Comparison of ENCODE assay signal across 1 cellular context in the genomic region with DNA sequence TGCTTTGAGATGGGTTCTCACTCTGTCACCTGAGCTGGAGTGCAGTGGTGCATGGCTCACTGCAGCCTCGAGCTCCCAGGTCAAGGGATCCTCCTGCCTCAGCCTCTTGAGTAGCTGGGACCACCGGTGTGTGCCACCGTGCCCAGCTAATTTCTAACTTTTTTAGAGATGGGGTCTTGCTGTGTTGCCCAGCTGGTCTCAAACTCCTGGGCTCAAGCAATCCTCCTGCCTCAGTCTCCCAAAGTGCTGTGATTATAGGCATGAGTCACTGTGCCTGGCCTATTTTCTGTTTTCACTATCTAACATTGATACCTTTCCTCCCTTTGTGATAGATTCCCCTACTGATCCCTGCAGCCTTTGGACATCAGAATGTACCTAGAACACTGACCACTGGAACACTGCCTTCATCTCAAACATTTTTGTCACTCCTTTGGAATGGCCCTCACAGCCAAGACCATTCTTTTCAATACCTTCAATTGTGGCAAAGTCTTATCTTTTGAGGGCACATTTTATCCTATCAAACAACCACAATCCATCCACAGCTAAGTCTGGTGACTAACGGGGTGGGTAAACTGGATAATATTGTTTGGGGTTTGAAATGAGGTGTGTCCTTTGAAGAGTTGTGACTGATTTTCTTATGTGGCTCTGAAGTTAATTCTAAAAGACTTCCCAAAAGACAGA.
TF ChIP-seq lines count a peak whose summit lies in the region.

No MANE protein-coding gene starts in this region.

TF ChIP-seq in K562, 482 proteins besides CTCF, POLR2A, EP300 and RAD21 (continued from another document and continues in another):
- TF ChIP-seq HMGN3 (IDR thresholded peaks at IDR 0.05; ENCODE audit: borderline replicate concordance, extremely low read depth, insufficient read length, low read depth, low read length): peak; percentile 34
- TF ChIP-seq, protein P1, sequence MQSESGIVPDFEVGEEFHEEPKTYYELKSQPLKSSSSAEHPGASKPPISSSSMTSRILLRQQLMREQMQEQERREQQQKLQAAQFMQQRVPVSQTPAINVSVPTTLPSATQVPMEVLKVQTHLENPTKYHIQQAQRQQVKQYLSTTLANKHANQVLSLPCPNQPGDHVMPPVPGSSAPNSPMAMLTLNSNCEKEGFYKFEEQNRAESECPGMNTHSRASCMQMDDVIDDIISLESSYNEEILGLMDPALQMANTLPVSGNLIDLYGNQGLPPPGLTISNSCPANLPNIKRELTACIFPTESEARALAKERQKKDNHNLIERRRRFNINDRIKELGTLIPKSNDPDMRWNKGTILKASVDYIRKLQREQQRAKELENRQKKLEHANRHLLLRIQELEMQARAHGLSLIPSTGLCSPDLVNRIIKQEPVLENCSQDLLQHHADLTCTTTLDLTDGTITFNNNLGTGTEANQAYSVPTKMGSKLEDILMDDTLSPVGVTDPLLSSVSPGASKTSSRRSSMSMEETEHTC (IDR thresholded peaks at IDR 0.05): peak; percentile 43; the same call in 1 of the 2 replicates
- peak; percentile 70; the same call in 1 of the 2 replicates for TF ChIP-seq PML (IDR thresholded peaks at IDR 0.05; ENCODE audit: low read length)
- TF ChIP-seq, protein P2, sequence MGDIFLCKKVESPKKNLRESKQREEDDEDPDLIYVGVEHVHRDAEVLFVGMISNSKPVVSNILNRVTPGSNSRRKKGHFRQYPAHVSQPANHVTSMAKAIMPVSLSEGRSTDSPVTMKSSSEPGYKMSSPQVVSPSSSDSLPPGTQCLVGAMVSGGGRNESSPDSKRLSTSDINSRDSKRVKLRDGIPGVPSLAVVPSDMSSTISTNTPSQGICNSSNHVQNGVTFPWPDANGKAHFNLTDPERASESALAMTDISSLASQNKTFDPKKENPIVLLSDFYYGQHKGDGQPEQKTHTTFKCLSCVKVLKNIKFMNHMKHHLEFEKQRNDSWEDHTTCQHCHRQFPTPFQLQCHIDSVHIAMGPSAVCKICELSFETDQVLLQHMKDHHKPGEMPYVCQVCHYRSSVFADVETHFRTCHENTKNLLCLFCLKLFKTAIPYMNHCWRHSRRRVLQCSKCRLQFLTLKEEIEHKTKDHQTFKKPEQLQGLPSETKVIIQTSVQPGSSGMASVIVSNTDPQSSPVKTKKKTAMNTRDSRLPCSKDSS (IDR thresholded peaks at IDR 0.05; ENCODE audit: low read depth, partially characterized antibody): no peak
- TF ChIP-seq, protein P3, sequence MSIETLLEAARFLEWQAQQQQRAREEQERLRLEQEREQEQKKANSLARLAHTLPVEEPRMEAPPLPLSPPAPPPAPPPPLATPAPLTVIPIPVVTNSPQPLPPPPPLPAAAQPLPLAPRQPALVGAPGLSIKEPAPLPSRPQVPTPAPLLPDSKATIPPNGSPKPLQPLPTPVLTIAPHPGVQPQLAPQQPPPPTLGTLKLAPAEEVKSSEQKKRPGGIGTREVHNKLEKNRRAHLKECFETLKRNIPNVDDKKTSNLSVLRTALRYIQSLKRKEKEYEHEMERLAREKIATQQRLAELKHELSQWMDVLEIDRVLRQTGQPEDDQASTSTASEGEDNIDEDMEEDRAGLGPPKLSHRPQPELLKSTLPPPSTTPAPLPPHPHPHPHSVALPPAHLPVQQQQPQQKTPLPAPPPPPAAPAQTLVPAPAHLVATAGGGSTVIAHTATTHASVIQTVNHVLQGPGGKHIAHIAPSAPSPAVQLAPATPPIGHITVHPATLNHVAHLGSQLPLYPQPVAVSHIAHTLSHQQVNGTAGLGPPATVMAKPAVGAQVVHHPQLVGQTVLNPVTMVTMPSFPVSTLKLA (conservative IDR thresholded peaks at IDR 0.05): no peak
- TF ChIP-seq, protein P4, sequence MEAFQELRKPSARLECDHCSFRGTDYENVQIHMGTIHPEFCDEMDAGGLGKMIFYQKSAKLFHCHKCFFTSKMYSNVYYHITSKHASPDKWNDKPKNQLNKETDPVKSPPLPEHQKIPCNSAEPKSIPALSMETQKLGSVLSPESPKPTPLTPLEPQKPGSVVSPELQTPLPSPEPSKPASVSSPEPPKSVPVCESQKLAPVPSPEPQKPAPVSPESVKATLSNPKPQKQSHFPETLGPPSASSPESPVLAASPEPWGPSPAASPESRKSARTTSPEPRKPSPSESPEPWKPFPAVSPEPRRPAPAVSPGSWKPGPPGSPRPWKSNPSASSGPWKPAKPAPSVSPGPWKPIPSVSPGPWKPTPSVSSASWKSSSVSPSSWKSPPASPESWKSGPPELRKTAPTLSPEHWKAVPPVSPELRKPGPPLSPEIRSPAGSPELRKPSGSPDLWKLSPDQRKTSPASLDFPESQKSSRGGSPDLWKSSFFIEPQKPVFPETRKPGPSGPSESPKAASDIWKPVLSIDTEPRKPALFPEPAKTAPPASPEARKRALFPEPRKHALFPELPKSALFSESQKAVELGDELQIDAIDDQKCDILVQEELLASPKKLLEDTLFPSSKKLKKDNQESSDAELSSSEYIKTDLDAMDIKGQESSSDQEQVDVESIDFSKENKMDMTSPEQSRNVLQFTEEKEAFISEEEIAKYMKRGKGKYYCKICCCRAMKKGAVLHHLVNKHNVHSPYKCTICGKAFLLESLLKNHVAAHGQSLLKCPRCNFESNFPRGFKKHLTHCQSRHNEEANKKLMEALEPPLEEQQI (IDR thresholded peaks at IDR 0.05): no peak
- no peak for TF ChIP-seq FUS (optimal IDR thresholded peaks at IDR 0.05; ENCODE audit: low read depth, low read length)
- TF ChIP-seq MTA1 (IDR thresholded peaks at IDR 0.05; ENCODE audit: borderline replicate concordance): peak; percentile 38; the same call in 1 of the 2 replicates
- TF ChIP-seq ZNF699 (CRISPR knock-in tag; IDR thresholded peaks at IDR 0.05; ENCODE audit: insufficient replicate concordance): no peak
- TF ChIP-seq JUND (IDR thresholded peaks at IDR 0.05; ENCODE audit: borderline replicate concordance, low read depth, low read length): no peak; the same call in 1 of the 2 replicates
- TF ChIP-seq JUND (tag; IDR thresholded peaks at IDR 0.05; ENCODE audit: borderline replicate concordance, low read depth, low read length): no peak; the same call in 2 of the 3 replicates
- no peak for TF ChIP-seq PTBP1 (IDR thresholded peaks at IDR 0.05; ENCODE audit: low read depth, low read length)
- no peak for TF ChIP-seq NCOA4 (IDR thresholded peaks at IDR 0.05; ENCODE audit: partially characterized antibody)
- TF ChIP-seq, protein P5, sequence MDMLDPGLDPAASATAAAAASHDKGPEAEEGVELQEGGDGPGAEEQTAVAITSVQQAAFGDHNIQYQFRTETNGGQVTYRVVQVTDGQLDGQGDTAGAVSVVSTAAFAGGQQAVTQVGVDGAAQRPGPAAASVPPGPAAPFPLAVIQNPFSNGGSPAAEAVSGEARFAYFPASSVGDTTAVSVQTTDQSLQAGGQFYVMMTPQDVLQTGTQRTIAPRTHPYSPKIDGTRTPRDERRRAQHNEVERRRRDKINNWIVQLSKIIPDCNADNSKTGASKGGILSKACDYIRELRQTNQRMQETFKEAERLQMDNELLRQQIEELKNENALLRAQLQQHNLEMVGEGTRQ (CRISPR knock-in tag; IDR thresholded peaks at IDR 0.05): no peak
- 0 out of 2 replicates have a peak, but pooled peaks have one; percentile 53 for TF ChIP-seq SMAD4 (CRISPR knock-in tag; conservative IDR thresholded peaks at IDR 0.05)
- peak; percentile 97 for TF ChIP-seq ZNF121 (CRISPR knock-in tag; conservative IDR thresholded peaks at IDR 0.05)
- TF ChIP-seq SAP30 (IDR thresholded peaks at IDR 0.05; ENCODE audit: borderline replicate concordance, insufficient read depth, low read depth, low read length, poor library complexity, severe bottlenecking): no peak
- no peak for TF ChIP-seq HDGF (IDR thresholded peaks at IDR 0.05)
- peak; percentile 68 for TF ChIP-seq MTA2 (IDR thresholded peaks at IDR 0.05; ENCODE audit: low read depth)
- TF ChIP-seq TCF3 (CRISPR knock-in tag; IDR thresholded peaks at IDR 0.05): peak; percentile 88
- TF ChIP-seq HDAC8 (tag; IDR thresholded peaks at IDR 0.05): no peak
- TF ChIP-seq, protein P6, sequence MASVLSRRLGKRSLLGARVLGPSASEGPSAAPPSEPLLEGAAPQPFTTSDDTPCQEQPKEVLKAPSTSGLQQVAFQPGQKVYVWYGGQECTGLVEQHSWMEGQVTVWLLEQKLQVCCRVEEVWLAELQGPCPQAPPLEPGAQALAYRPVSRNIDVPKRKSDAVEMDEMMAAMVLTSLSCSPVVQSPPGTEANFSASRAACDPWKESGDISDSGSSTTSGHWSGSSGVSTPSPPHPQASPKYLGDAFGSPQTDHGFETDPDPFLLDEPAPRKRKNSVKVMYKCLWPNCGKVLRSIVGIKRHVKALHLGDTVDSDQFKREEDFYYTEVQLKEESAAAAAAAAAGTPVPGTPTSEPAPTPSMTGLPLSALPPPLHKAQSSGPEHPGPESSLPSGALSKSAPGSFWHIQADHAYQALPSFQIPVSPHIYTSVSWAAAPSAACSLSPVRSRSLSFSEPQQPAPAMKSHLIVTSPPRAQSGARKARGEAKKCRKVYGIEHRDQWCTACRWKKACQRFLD (CRISPR knock-in tag; IDR thresholded peaks at IDR 0.05): peak; percentile 60; the same call in 1 of the 2 replicates
- TF ChIP-seq, protein P7, sequence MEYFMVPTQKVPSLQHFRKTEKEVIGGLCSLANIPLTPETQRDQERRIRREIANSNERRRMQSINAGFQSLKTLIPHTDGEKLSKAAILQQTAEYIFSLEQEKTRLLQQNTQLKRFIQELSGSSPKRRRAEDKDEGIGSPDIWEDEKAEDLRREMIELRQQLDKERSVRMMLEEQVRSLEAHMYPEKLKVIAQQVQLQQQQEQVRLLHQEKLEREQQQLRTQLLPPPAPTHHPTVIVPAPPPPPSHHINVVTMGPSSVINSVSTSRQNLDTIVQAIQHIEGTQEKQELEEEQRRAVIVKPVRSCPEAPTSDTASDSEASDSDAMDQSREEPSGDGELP (CRISPR knock-in tag; IDR thresholded peaks at IDR 0.05; ENCODE audit: borderline replicate concordance): no peak
- no peak for TF ChIP-seq ARNT (IDR thresholded peaks at IDR 0.05)
- no peak for TF ChIP-seq ZNF124 (CRISPR knock-in tag; IDR thresholded peaks at IDR 0.05)
- TF ChIP-seq EP400 (IDR thresholded peaks at IDR 0.05): no peak
- peak in 1 of 2 experiments; percentile 34; a peak in 2 of 4 replicates for TF ChIP-seq KDM1A (IDR thresholded peaks at IDR 0.05)
- no peak for TF ChIP-seq ATF1 (CRISPR knock-in tag; IDR thresholded peaks at IDR 0.05)
- no peak for TF ChIP-seq ATF1 (tag; IDR thresholded peaks at IDR 0.05)
- no peak for TF ChIP-seq ZNF133 (CRISPR knock-in tag; IDR thresholded peaks at IDR 0.05)
- TF ChIP-seq ELF4 (CRISPR knock-in tag; IDR thresholded peaks at IDR 0.05): no peak
- 0 out of 2 replicates have a peak, but pooled peaks have one; percentile 42 for TF ChIP-seq GATA2 (CRISPR knock-in tag; IDR thresholded peaks at IDR 0.05)
- TF ChIP-seq SMAD3 (CRISPR knock-in tag; conservative IDR thresholded peaks at IDR 0.05): no peak
- TF ChIP-seq FOSL1 (tag; conservative IDR thresholded peaks at IDR 0.05): peak; percentile 69; the same call in 1 of the 2 replicates
- TF ChIP-seq, protein P8, sequence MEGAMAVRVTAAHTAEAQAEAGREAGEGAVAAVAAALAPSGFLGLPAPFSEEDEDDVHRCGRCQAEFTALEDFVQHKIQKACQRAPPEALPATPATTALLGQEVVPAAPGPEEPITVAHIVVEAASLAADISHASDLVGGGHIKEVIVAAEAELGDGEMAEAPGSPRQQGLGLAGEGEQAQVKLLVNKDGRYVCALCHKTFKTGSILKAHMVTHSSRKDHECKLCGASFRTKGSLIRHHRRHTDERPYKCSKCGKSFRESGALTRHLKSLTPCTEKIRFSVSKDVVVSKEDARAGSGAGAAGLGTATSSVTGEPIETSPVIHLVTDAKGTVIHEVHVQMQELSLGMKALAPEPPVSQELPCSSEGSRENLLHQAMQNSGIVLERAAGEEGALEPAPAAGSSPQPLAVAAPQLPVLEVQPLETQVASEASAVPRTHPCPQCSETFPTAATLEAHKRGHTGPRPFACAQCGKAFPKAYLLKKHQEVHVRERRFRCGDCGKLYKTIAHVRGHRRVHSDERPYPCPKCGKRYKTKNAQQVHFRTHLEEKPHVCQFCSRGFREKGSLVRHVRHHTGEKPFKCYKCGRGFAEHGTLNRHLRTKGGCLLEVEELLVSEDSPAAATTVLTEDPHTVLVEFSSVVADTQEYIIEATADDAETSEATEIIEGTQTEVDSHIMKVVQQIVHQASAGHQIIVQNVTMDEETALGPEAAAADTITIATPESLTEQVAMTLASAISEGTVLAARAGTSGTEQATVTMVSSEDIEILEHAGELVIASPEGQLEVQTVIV (CRISPR knock-in tag; IDR thresholded peaks at IDR 0.05; ENCODE audit: borderline replicate concordance): no peak
- no peak for TF ChIP-seq GATAD2B (IDR thresholded peaks at IDR 0.05; ENCODE audit: borderline replicate concordance)
- peak; percentile 66 for TF ChIP-seq KLF16 (IDR thresholded peaks at IDR 0.05)
- TF ChIP-seq, protein P9, sequence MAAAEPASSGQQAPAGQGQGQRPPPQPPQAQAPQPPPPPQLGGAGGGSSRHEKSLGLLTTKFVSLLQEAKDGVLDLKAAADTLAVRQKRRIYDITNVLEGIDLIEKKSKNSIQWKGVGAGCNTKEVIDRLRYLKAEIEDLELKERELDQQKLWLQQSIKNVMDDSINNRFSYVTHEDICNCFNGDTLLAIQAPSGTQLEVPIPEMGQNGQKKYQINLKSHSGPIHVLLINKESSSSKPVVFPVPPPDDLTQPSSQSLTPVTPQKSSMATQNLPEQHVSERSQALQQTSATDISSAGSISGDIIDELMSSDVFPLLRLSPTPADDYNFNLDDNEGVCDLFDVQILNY (CRISPR knock-in tag; IDR thresholded peaks at IDR 0.05): no peak
- TF ChIP-seq RFX5 (IDR thresholded peaks at IDR 0.05; ENCODE audit: low read depth, low read length): no peak
- no peak for TF ChIP-seq TRIM28 (IDR thresholded peaks at IDR 0.05)
- no peak for TF ChIP-seq MECOM (CRISPR knock-in tag; IDR thresholded peaks at IDR 0.05)
- TF ChIP-seq RCOR1 (IDR thresholded peaks at IDR 0.05; ENCODE audit: borderline replicate concordance in 1 of 2, low read depth in 2 of 2, low read length in 2 of 2): peak in 1 of 2 experiments; percentile 57; a peak in 1 of 4 replicates
- TF ChIP-seq SOX6 (IDR thresholded peaks at IDR 0.05): peak; percentile 94
- TF ChIP-seq, protein P10, sequence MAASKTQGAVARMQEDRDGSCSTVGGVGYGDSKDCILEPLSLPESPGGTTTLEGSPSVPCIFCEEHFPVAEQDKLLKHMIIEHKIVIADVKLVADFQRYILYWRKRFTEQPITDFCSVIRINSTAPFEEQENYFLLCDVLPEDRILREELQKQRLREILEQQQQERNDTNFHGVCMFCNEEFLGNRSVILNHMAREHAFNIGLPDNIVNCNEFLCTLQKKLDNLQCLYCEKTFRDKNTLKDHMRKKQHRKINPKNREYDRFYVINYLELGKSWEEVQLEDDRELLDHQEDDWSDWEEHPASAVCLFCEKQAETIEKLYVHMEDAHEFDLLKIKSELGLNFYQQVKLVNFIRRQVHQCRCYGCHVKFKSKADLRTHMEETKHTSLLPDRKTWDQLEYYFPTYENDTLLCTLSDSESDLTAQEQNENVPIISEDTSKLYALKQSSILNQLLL (CRISPR knock-in tag; IDR thresholded peaks at IDR 0.05; ENCODE audit: borderline replicate concordance): no peak
